Comparison of ENCODE assay signal across 30 cellular contexts in the genomic region with DNA sequence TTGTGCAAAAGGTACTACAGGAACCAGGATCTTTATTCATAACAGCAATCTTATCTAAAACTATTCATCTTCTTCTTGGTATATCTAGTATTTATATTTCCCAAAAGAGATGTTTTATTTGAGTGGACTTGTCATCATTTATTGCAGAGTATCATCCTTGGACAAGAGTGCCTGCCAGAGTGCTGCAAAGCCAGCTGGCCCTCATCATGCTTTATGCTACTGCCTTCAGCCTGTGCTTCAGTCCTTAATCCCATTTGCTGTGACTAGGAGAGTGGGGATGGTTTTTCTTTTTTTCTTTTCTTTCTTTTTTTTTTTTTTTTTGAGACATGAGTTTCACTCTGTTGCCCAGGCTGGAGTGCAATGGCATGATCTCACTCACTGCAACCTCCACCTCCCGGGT.
"Had no signal": no experiment of that assay in that cellular context is flagged by ENCODE, and none has a peak within 500 bp of the region (broad histone marks: within the 10 kb centered on the region; RNA-seq: fewer than 3 reads in every experiment).

No MANE protein-coding gene starts in this region.

- H3K9me3 ChIP-seq: body of pancreas, colonic mucosa, heart left ventricle, mucosa of descending colon, ovary, stomach, thyroid gland, upper lobe of right lung had no signal

- ATAC-seq: activated CD8-positive, alpha-beta T cell treated with anti-CD3 and anti-CD28 coated beads for 36 hours; activated naive CD4-positive, alpha-beta T cell treated with anti-CD3 and anti-CD28 coated beads, Interleukin-2, amount 50 U/mL, for 72 hours; activated T-cell treated with anti-CD3 and anti-CD28 coated beads, Interleukin-2, amount 50 U/mL, for 72 hours; body of pancreas; foreskin keratinocyte; heart left ventricle; left lobe of liver; mucosa of descending colon; stimulated activated naive B cell treated with anti-CD40 and anti-IgM and Interleukin-4, amounts not matched to agents 10 μg/mL and 1 μg/mL and 100 μg/mL, for 72 hours; upper lobe of right lung had no signal

- H3K4me1 ChIP-seq: colonic mucosa, foreskin keratinocyte, thyroid gland had no signal

- H3K27ac ChIP-seq: body of pancreas, colonic mucosa, dorsolateral prefrontal cortex, foreskin keratinocyte, heart left ventricle, ovary, stomach, thyroid gland, upper lobe of right lung had no signal

- H3K36me3 ChIP-seq: colonic mucosa, heart left ventricle, ovary, stomach, thyroid gland, upper lobe of right lung had no signal

- DNase-seq: activated B cell treated with CpG ODN at 0.5 μM for 24 hours; activated CD4-positive, alpha-beta T cell treated with anti-CD3 and anti-CD28 coated beads, Interleukin-2, amount 50 U/mL, for 1 hour; activated CD8-positive, alpha-beta T cell treated with anti-CD3 and anti-CD28 coated beads for 36 hours; activated naive CD4-positive, alpha-beta T cell; activated T-cell treated with anti-CD3 and anti-CD28 coated beads for 4 hours; activated T-cell treated with anti-CD3 and anti-CD28 coated beads, Interleukin-2, amount 50 U/mL, for 72 hours; aorta; body of pancreas; cerebellar nuclear complex; colonic mucosa; dorsolateral prefrontal cortex; effector memory CD4-positive, alpha-beta T cell; foreskin keratinocyte; heart left ventricle; hypothalamus; immature natural killer cell; mesendoderm; ovary; stimulated activated CD4-positive, alpha-beta T cell treated with anti-CD3 and anti-CD28 coated beads, Interleukin-15, amount 100 ng/mL, for 24 hours; stimulated activated CD4-positive, alpha-beta T cell treated with anti-CD3 and anti-CD28 coated beads, Interleukin-2, amount 100 ng/mL, for 24 hours; stimulated activated naive B cell treated with anti-CD40 and anti-IgM and Interleukin-4, amounts not matched to agents 10 μg/mL and 1 μg/mL and 100 μg/mL, for 72 hours; stomach; T-helper 2 cell; thyroid gland; upper lobe of right lung had no signal

- H3K27me3 ChIP-seq: body of pancreas, colonic mucosa, dorsolateral prefrontal cortex, foreskin keratinocyte, heart left ventricle, ovary, stomach, thyroid gland, upper lobe of right lung had no signal

- H3K4me3 ChIP-seq: body of pancreas, colonic mucosa, dorsolateral prefrontal cortex, heart left ventricle, lung, mucosa of descending colon, ovary, smooth muscle cell, stomach, thyroid gland, upper lobe of right lung had no signal

- H3K4me2 ChIP-seq: smooth muscle cell had no signal
